16 cellular contexts compared by ENCODE assay signal in genomic region chr9:6214903-6215302, GRCh38. TPM values are rescaled to one million over a fixed set of nuclear protein-coding genes. Genes with fewer than 3 reads are reported as not detected.
A peak's percentile ranks its signal among the peaks of the same experiment; 100 is the strongest.
DNase-seq lines count a peak whose midpoint lies in the region; ATAC-seq, FAIRE-seq and TF ChIP-seq lines count a peak whose summit lies in the region.
"Had no signal": no experiment of that assay in that cellular context is flagged by ENCODE, and none has a peak within 500 bp of the region (broad histone marks: within the 10 kb centered on the region; RNA-seq: fewer than 3 reads in every experiment).

No MANE protein-coding gene starts in this region.

- no peaks in the 10 kb centered on the region for H3K79me2 ChIP-seq in astrocyte (ENCODE audit: insufficient read depth, low read length)

- no peaks in the 10 kb centered on the region for H3K27me3 ChIP-seq in astrocyte (ENCODE audit: insufficient read depth, low read length)
- H3K27me3 ChIP-seq in heart right ventricle = no peaks in the 10 kb centered on the region
- no peaks in the 10 kb centered on the region for H3K27me3 ChIP-seq in gastrocnemius medialis

- 36 to 46% methylated on average over 2 of the region's 2 CpGs for WGBS in heart right ventricle, 2 donors

- no peaks in the 10 kb centered on the region for H3K36me3 ChIP-seq in astrocyte (ENCODE audit: insufficient read depth, low read length)
- H3K36me3 ChIP-seq in heart right ventricle = no peaks in the 10 kb centered on the region
- H3K36me3 ChIP-seq in gastrocnemius medialis = no peaks in the 10 kb centered on the region

- no peak overlapping the region for H3K4me3 Mint-ChIP-seq in astrocyte (ENCODE audit: unreplicated experiment)
- H3K4me3 Mint-ChIP-seq in CD14-positive monocyte = no peak overlapping the region
- H3K4me3 Mint-ChIP-seq: activated CD4-positive, alpha-beta memory T cell treated with anti-CD3 and anti-CD28 coated beads for 36 hours; activated naive CD8-positive, alpha-beta T cell treated with anti-CD3 and anti-CD28 coated beads, Interleukin-2, amount 10 ng/mL, durations not matched to agents 7 days and 5 days had no signal

- H3K27ac Mint-ChIP-seq in astrocyte (ENCODE audit: unreplicated experiment) (no peak overlapping the region), CD14-positive monocyte (no peak overlapping the region)
- H3K27ac Mint-ChIP-seq: activated CD4-positive, alpha-beta memory T cell treated with anti-CD3 and anti-CD28 coated beads for 36 hours; activated naive CD8-positive, alpha-beta T cell treated with anti-CD3 and anti-CD28 coated beads, Interleukin-2, amount 10 ng/mL, durations not matched to agents 7 days and 5 days had no signal

- no peaks in the 10 kb centered on the region for H3K36me3 Mint-ChIP-seq in astrocyte (ENCODE audit: low read depth, unreplicated experiment)
- H3K36me3 Mint-ChIP-seq in CD14-positive monocyte = no peaks in the 10 kb centered on the region
- H3K36me3 Mint-ChIP-seq: activated CD4-positive, alpha-beta memory T cell treated with anti-CD3 and anti-CD28 coated beads for 36 hours; activated naive CD8-positive, alpha-beta T cell treated with anti-CD3 and anti-CD28 coated beads, Interleukin-2, amount 10 ng/mL, durations not matched to agents 7 days and 5 days had no signal

- no peaks in the 10 kb centered on the region for H3K4me1 ChIP-seq in astrocyte (ENCODE audit: insufficient read depth, low read length)
- H3K4me1 ChIP-seq in heart right ventricle = peaks cover 0 to 44% (median 6%) of the 10 kb centered on the region in 9 donors
- no peaks in the 10 kb centered on the region for H3K4me1 ChIP-seq in gastrocnemius medialis

- ATAC-seq in heart right ventricle (peak in 7 of 8 donors; percentile 46 to 73 (median 58)), gastrocnemius medialis (peak in 1 of 2 donors; percentile 41)

- H3K4me3 ChIP-seq in astrocyte (ENCODE audit: insufficient read depth, low read depth, low read length) (no peak overlapping the region), heart right ventricle (peak overlapping the region in 6 of 10 donors; percentile 43 to 56 (median 49)), gastrocnemius medialis (no peak overlapping the region)

- H3K9me3 ChIP-seq in astrocyte (ENCODE audit: insufficient read depth, low read depth, low read length) = peaks cover 5% of the 10 kb centered on the region
- peaks cover 0 to 14% (median 9%) of the 10 kb centered on the region in 11 donors for H3K9me3 ChIP-seq in heart right ventricle
- no peaks in the 10 kb centered on the region for H3K9me3 ChIP-seq in gastrocnemius medialis

- H4K20me1 ChIP-seq in astrocyte (ENCODE audit: insufficient read depth, low read length) = no peaks in the 10 kb centered on the region

- H3K4me2 ChIP-seq in astrocyte (ENCODE audit: low read length) = no peak overlapping the region

- TF ChIP-seq POLR2A in gastrocnemius medialis (IDR thresholded peaks at IDR 0.05) = no peak

- peaks cover 6% of the 10 kb centered on the region for H3K9me3 Mint-ChIP-seq in astrocyte (ENCODE audit: unreplicated experiment)
- H3K9me3 Mint-ChIP-seq in CD14-positive monocyte = peaks cover 2 to 15% (median 8%) of the 10 kb centered on the region in 7 donors

- peak; percentile 17 for DNase-seq in GM04504 (ENCODE audit: low read depth)
- peak; percentile 72 for DNase-seq in astrocyte (ENCODE audit: low read depth)
- DNase-seq in heart right ventricle = no peak
- DNase-seq in gastrocnemius medialis = no peak
- no peak for DNase-seq in activated CD4-positive, alpha-beta T cell treated with anti-CD3 and anti-CD28 coated beads, Interleukin-2, amount 50 U/mL, for 1 hour
- no peak for DNase-seq in activated gamma-delta T cell treated with Interleukin-2 at 50 U/mL for 16 hours
- no peak for DNase-seq in activated CD4-positive, CD25-positive, alpha-beta regulatory T cell treated with anti-CD3 and anti-CD28 coated beads, Interleukin-2, amount 50 U/mL, for 72 hours
- no peak for DNase-seq in CD14-positive monocyte (ENCODE audit: low spot score)
- DNase-seq: activated CD4-positive, alpha-beta memory T cell treated with anti-CD3 and anti-CD28 coated beads for 36 hours; activated naive CD8-positive, alpha-beta T cell treated with anti-CD3 and anti-CD28 coated beads, Interleukin-2, amount 10 ng/mL, durations not matched to agents 7 days and 5 days; activated T-cell treated with anti-CD3 and anti-CD28 coated beads, Interleukin-2, amount 50 U/mL, for 48 hours; cerebellar nuclear complex; GDM1 had no signal

- intact Hi-C loops in heart right ventricle (cut with DNase I) = loop anchor here in 3 of 10 donors (5.0 to 10.0 kb wide), 2 partner anchors 60 to 1727 kb away; no protein-coding TSS in a partner anchor
- intact Hi-C loops in gastrocnemius medialis (cut with DNase I; ENCODE audit: low total_unique reads) = no loop called here
- intact Hi-C loops in CD14-positive monocyte (cut with micrococcal nuclease) = loop anchor here in 1 of 2 donors (10.0 kb wide), 1 partner anchor 930 kb away; no protein-coding TSS in a partner anchor

- H3K9ac ChIP-seq in astrocyte (ENCODE audit: low read length) = no peak overlapping the region

- no peak overlapping the region for H3K27ac ChIP-seq in astrocyte (ENCODE audit: low read depth, low read length)
- peak overlapping the region in 9 of 10 donors; percentile 23 to 80 (median 67) for H3K27ac ChIP-seq in heart right ventricle
- peak overlapping the region; percentile 4 to 33 (median 9) for H3K27ac ChIP-seq in gastrocnemius medialis

- no peak overlapping the region for H2AFZ ChIP-seq in astrocyte (ENCODE audit: low read depth, low read length)

- TF ChIP-seq CTCF in astrocyte (IDR thresholded peaks at IDR 0.05; ENCODE audit: insufficient read depth, low read depth, low read length) (no peak), heart right ventricle (IDR thresholded peaks at IDR 0.05) (no peak), gastrocnemius medialis (IDR thresholded peaks at IDR 0.05 in 4 of 5, conservative IDR thresholded peaks at IDR 0.05 in 1 of 5) (no peak), CD14-positive monocyte (IDR thresholded peaks at IDR 0.05) (no peak)

- H3K4me1 Mint-ChIP-seq in astrocyte (ENCODE audit: low read depth, unreplicated experiment) (peaks cover 8% of the 10 kb centered on the region), CD14-positive monocyte (no peaks in the 10 kb centered on the region)
- H3K4me1 Mint-ChIP-seq: activated naive CD8-positive, alpha-beta T cell treated with anti-CD3 and anti-CD28 coated beads, Interleukin-2, amount 10 ng/mL, durations not matched to agents 7 days and 5 days had no signal

- FAIRE-seq in astrocyte (lab: Jason Lieb, UNC) = no peak
- FAIRE-seq: H54, keratinocyte, TTC549 had no signal

- no peaks in the 10 kb centered on the region for H3K27me3 Mint-ChIP-seq in astrocyte (ENCODE audit: low read depth, unreplicated experiment)
- H3K27me3 Mint-ChIP-seq in CD14-positive monocyte (ENCODE audit: low read depth in 3 of 3) = peaks cover 4 to 10% (median 5%) of the 10 kb centered on the region in 3 donors

- in situ Hi-C loops in gastrocnemius medialis (cut with MboI; ENCODE audit: low sequenced_read_pairs in 4 of 4) = no loop called here

RNA-seq across cellular contexts. Expression of gene IL33, which starts 0.7 kb away (rescaled TPM):
- not detected in 2 replicates for total RNA-seq in astrocyte
- total RNA-seq in heart right ventricle = 10 to 100 TPM; 11.8 to 41.8 (median 18.7) TPM
- 10 to 100 TPM; 17.5 to 23.0 TPM for polyA plus RNA-seq in heart right ventricle
- 1 to 10 TPM; 1.6 to 3.1 (median 1.9) TPM for total RNA-seq in gastrocnemius medialis
- not detected for polyA plus RNA-seq in CD14-positive monocyte
- total RNA-seq: activated CD4-positive, alpha-beta memory T cell treated with anti-CD3 and anti-CD28 coated beads for 36 hours; activated naive CD8-positive, alpha-beta T cell treated with anti-CD3 and anti-CD28 coated beads, Interleukin-2, amount 10 ng/mL, durations not matched to agents 7 days and 5 days had no signal

Comparison
In these comparisons a context has a peak if more than half of its experiments do, and no peak if none do; other contexts are left out.
1. DNase-seq: peak in GM04504 (single experiment) and astrocyte (single experiment); none in heart right ventricle (0 of 2), gastrocnemius medialis (0 of 2), activated CD4-positive, alpha-beta T cell treated with anti-CD3 and anti-CD28 coated beads, Interleukin-2, amount 50 U/mL, for 1 hour (single experiment), activated gamma-delta T cell treated with Interleukin-2 at 50 U/mL for 16 hours (single experiment), activated CD4-positive, CD25-positive, alpha-beta regulatory T cell treated with anti-CD3 and anti-CD28 coated beads, Interleukin-2, amount 50 U/mL, for 72 hours (single experiment) and CD14-positive monocyte (single experiment).
2. H3K4me3 ChIP-seq: peak in heart right ventricle (6 of 10); none in astrocyte (single experiment) and gastrocnemius medialis (0 of 4).